25 cellular contexts compared by ENCODE assay signal in genomic region chr5:122173484-122174191, GRCh38. TPM values are rescaled to one million over a fixed set of nuclear protein-coding genes. Genes with fewer than 3 reads are reported as not detected.
DNase-seq lines count a peak whose midpoint lies in the region; ATAC-seq, FAIRE-seq and TF ChIP-seq lines count a peak whose summit lies in the region.
"Had no signal": no experiment of that assay in that cellular context is flagged by ENCODE, and none has a peak within 500 bp of the region (broad histone marks: within the 10 kb centered on the region; RNA-seq: fewer than 3 reads in every experiment).

No MANE protein-coding gene starts in this region.

- H3K4me1 ChIP-seq in breast epithelium = no peaks in the 10 kb centered on the region
- peaks cover 12 to 39% of the 10 kb centered on the region in 2 experiments for H3K4me1 ChIP-seq in SK-N-SH (ENCODE audit: control insufficient read depth in 1 of 2, insufficient read depth in 2 of 2, low read depth in 1 of 2, low read length in 1 of 2)
- no peaks in the 10 kb centered on the region for H3K4me1 ChIP-seq in endothelial cell of umbilical vein (ENCODE audit: control insufficient read depth, extremely low read depth, insufficient read depth, low read length)
- H3K4me1 ChIP-seq in subcutaneous abdominal adipose tissue (ENCODE audit: control insufficient read depth in 5 of 5, insufficient read depth in 5 of 5, low read length in 5 of 5) = no peaks in the 10 kb centered on the region
- H3K4me1 ChIP-seq in vagina = no peaks in the 10 kb centered on the region
- H3K4me1 ChIP-seq: body of pancreas, upper lobe of right lung had no signal

- no peak overlapping the region for H3K4me3 Mint-ChIP-seq in MCF 10A (ENCODE audit: unreplicated experiment)
- H3K4me3 Mint-ChIP-seq: activated B cell treated with CpG ODN at 0.5 μM for 24 hours; activated naive CD8-positive, alpha-beta T cell treated with anti-CD3 and anti-CD28 coated beads for 36 hours; B cell; effector memory CD8-positive, alpha-beta T cell; natural killer cell treated with Interleukin-12 subunit alpha and Interleukin-12 subunit beta and Interleukin-15 and Interleukin-18, amount 100 ng/mL, for 72 hours had no signal

- 95% methylated on average over 4 of the region's 4 CpGs for WGBS in SK-N-SH (ENCODE audit: low lambda C conversion rate)

- H3K9me3 ChIP-seq in breast epithelium = no peaks in the 10 kb centered on the region
- no peaks in the 10 kb centered on the region for H3K9me3 ChIP-seq in SK-N-SH
- no peaks in the 10 kb centered on the region for H3K9me3 ChIP-seq in endothelial cell of umbilical vein (replicated peaks; ENCODE audit: control insufficient read depth, insufficient read depth, low read length)
- H3K9me3 ChIP-seq in subcutaneous abdominal adipose tissue (ENCODE audit: control insufficient read depth in 5 of 5, low read length in 5 of 5) = no peaks in the 10 kb centered on the region
- H3K9me3 ChIP-seq in vagina = no peaks in the 10 kb centered on the region
- H3K9me3 ChIP-seq: body of pancreas, esophagus muscularis mucosa, upper lobe of right lung had no signal

- no peaks in the 10 kb centered on the region for H3K9me3 Mint-ChIP-seq in MCF 10A (ENCODE audit: unreplicated experiment)
- H3K9me3 Mint-ChIP-seq: activated B cell treated with CpG ODN at 0.5 μM for 24 hours; activated T-helper 2 cell treated with anti-CD3 and anti-CD28 coated beads, Interferon-gamma antibody, Interleukin-2, Interleukin-4, amounts not matched to agents 10 μg/mL and 5 μg/mL and 100 μg/mL, durations not matched to agents 14 hours and 24 hours and 36 hours had no signal

- CTCF ChIA-PET in MCF 10A (lab: Yijun Ruan, JAX) = interaction anchor here (0.5 to 4.1 kb wide), 3 partner anchors 9 to 688 kb away, joined by 3 to 15 read pairs (median 4); no protein-coding TSS in a partner anchor
- CTCF ChIA-PET in SK-N-SH (lab: Yijun Ruan, JAX) = no interaction called here
- CTCF ChIA-PET in endothelial cell of umbilical vein (lab: Charles Lee) = interaction anchor here (0.7 to 1.6 kb wide), 2 partner anchors 9 to 22 kb away, joined by 3 read pairs; no protein-coding TSS in a partner anchor

- dilution Hi-C loops in endothelial cell of umbilical vein (cut with MboI; ENCODE audit: extremely low pct_ligation_motif_present, low sequenced_read_pairs) = no loop called here

- no peaks in the 10 kb centered on the region for H3K9me2 ChIP-seq in SK-N-SH

- TF ChIP-seq CTCF in breast epithelium (IDR thresholded peaks at IDR 0.05) = no peak
- TF ChIP-seq CTCF in MCF 10A (IDR thresholded peaks at IDR 0.05; ENCODE audit: unreplicated experiment) = no peak
- no peak for TF ChIP-seq CTCF in SK-N-SH (IDR thresholded peaks at IDR 0.05)
- no peak for TF ChIP-seq CTCF in endothelial cell of umbilical vein (IDR thresholded peaks at IDR 0.05; ENCODE audit: extremely low read depth in 1 of 2, insufficient read depth in 1 of 2, low read depth in 1 of 2, low read length in 2 of 2)
- no peak for TF ChIP-seq CTCF in vagina (IDR thresholded peaks at IDR 0.05)

- FAIRE-seq in endothelial cell of umbilical vein (lab: Jason Lieb, UNC) = no peak
- FAIRE-seq: A204.1, H54, islet of Langerhans had no signal

- H2AFZ ChIP-seq in SK-N-SH (ENCODE audit: low read depth) = peak overlapping the region; percentile 45; the same call in 1 of the 2 replicates
- peak overlapping the region; percentile 75 for H2AFZ ChIP-seq in endothelial cell of umbilical vein (ENCODE audit: low read depth, low read length)

- H3K27ac Mint-ChIP-seq in MCF 10A (ENCODE audit: low read depth, unreplicated experiment) = no peak overlapping the region
- H3K27ac Mint-ChIP-seq: activated B cell treated with CpG ODN at 0.5 μM for 24 hours; activated naive CD8-positive, alpha-beta T cell treated with anti-CD3 and anti-CD28 coated beads for 36 hours; activated T-helper 2 cell treated with anti-CD3 and anti-CD28 coated beads, Interferon-gamma antibody, Interleukin-2, Interleukin-4, amounts not matched to agents 10 μg/mL and 5 μg/mL and 100 μg/mL, durations not matched to agents 14 hours and 24 hours and 36 hours; B cell; effector memory CD8-positive, alpha-beta T cell; natural killer cell treated with Interleukin-12 subunit alpha and Interleukin-12 subunit beta and Interleukin-15 and Interleukin-18, amount 100 ng/mL, for 72 hours had no signal

- H3K4me3 ChIP-seq in breast epithelium = no peak overlapping the region
- H3K4me3 ChIP-seq in SK-N-SH (ENCODE audit: low read depth in 2 of 2, low read length in 1 of 2) = no peak overlapping the region
- no peak overlapping the region for H3K4me3 ChIP-seq in endothelial cell of umbilical vein (replicated peaks in 1 of 3; ENCODE audit: insufficient read depth in 1 of 3, low read depth in 1 of 3, low read length in 3 of 3)
- no peak overlapping the region for H3K4me3 ChIP-seq in subcutaneous abdominal adipose tissue (ENCODE audit: low read depth in 1 of 5, low read length in 5 of 5)
- no peak overlapping the region for H3K4me3 ChIP-seq in vagina
- H3K4me3 ChIP-seq: body of pancreas, esophagus muscularis mucosa, upper lobe of right lung had no signal

- H3K4me2 ChIP-seq in SK-N-SH (no peak overlapping the region), endothelial cell of umbilical vein (ENCODE audit: insufficient read depth, low read length) (no peak overlapping the region)

- TF ChIP-seq RAD21 in SK-N-SH (IDR thresholded peaks at IDR 0.05; ENCODE audit: low read length) = no peak

- no peaks in the 10 kb centered on the region for H3K9me1 ChIP-seq in endothelial cell of umbilical vein (replicated peaks; ENCODE audit: control insufficient read depth, extremely low read depth, insufficient read depth, low read length)

- H3K79me2 ChIP-seq in SK-N-SH (ENCODE audit: insufficient read depth) = no peaks in the 10 kb centered on the region
- H3K79me2 ChIP-seq in endothelial cell of umbilical vein (ENCODE audit: control insufficient read depth, insufficient read depth, low read length) = no peaks in the 10 kb centered on the region

- BruUV-seq in MCF 10A (replicated peaks; lab: Mats Ljungman, UMichigan) (no TSS peak), endothelial cell of umbilical vein (replicated peaks; lab: Mats Ljungman, UMichigan) (no TSS peak)

- intact Hi-C loops in breast epithelium (cut with DNase I; ENCODE audit: low total_unique reads) = no loop called here
- intact Hi-C loops in MCF 10A (cut with micrococcal nuclease) = no loop called here
- intact Hi-C loops in endothelial cell of umbilical vein (cut with micrococcal nuclease) = no loop called here
- intact Hi-C loops in vagina (cut with DNase I) = no loop called here

- ATAC-seq in GM21367 (IDR thresholded peaks at IDR 0.05; ENCODE audit: unreplicated experiment) = no peak
- ATAC-seq: body of pancreas; effector memory CD8-positive, alpha-beta T cell; natural killer cell treated with Interleukin-12 subunit alpha and Interleukin-12 subunit beta and Interleukin-15 and Interleukin-18, amount 100 ng/mL, for 72 hours; upper lobe of right lung had no signal

- H3K36me3 Mint-ChIP-seq in MCF 10A (ENCODE audit: insufficient read depth, unreplicated experiment) = no peaks in the 10 kb centered on the region
- H3K36me3 Mint-ChIP-seq: activated naive CD8-positive, alpha-beta T cell treated with anti-CD3 and anti-CD28 coated beads for 36 hours; natural killer cell treated with Interleukin-12 subunit alpha and Interleukin-12 subunit beta and Interleukin-15 and Interleukin-18, amount 100 ng/mL, for 72 hours had no signal

- H3K9ac ChIP-seq in SK-N-SH = no peak overlapping the region
- H3K9ac ChIP-seq in endothelial cell of umbilical vein (replicated peaks; ENCODE audit: extremely low read depth, insufficient read depth, low read length) = no peak overlapping the region
- H3K9ac ChIP-seq in subcutaneous abdominal adipose tissue (ENCODE audit: low read length in 5 of 5) = no peak overlapping the region

- peaks cover 14% of the 10 kb centered on the region for H3F3A ChIP-seq in SK-N-SH (replicated peaks; ENCODE audit: insufficient read depth)

- H3K36me3 ChIP-seq in breast epithelium (no peaks in the 10 kb centered on the region), SK-N-SH (replicated peaks in 1 of 2; ENCODE audit: control insufficient read depth in 1 of 2, insufficient read depth in 2 of 2, low read length in 1 of 2) (no peaks in the 10 kb centered on the region), endothelial cell of umbilical vein (ENCODE audit: control insufficient read depth in 2 of 2, extremely low read depth in 1 of 2, insufficient read depth in 2 of 2, low read length in 2 of 2) (no peaks in the 10 kb centered on the region), subcutaneous abdominal adipose tissue (ENCODE audit: control insufficient read depth in 5 of 5, insufficient read depth in 5 of 5, low read length in 5 of 5) (no peaks in the 10 kb centered on the region), vagina (no peaks in the 10 kb centered on the region)
- H3K36me3 ChIP-seq: esophagus muscularis mucosa, upper lobe of right lung had no signal

- no peak for TF ChIP-seq EP300 in SK-N-SH (IDR thresholded peaks at IDR 0.05; ENCODE audit: borderline replicate concordance in 1 of 2, low read depth in 1 of 2, low read length in 1 of 2)

- no peaks in the 10 kb centered on the region for H4K20me1 ChIP-seq in SK-N-SH (ENCODE audit: insufficient read depth)
- H4K20me1 ChIP-seq in endothelial cell of umbilical vein (replicated peaks; ENCODE audit: control insufficient read depth, extremely low read depth, insufficient read depth, low read length) = no peaks in the 10 kb centered on the region

- DNase-seq in breast epithelium (ENCODE audit: low spot score in 2 of 2) (no peak), MCF 10A (ENCODE audit: unreplicated experiment) (no peak), SK-N-SH (no peak), endothelial cell of umbilical vein (ENCODE audit: low read depth, low spot score) (no peak), vagina (ENCODE audit: extremely low spot score in 2 of 2) (no peak), activated gamma-delta T cell (lab: John Stamatoyannopoulos, UW) (no peak)
- DNase-seq: activated B cell treated with CpG ODN at 0.5 μM for 24 hours; activated CD4-positive, alpha-beta T cell treated with anti-CD3 and anti-CD28 coated beads, Interleukin-2, amount 50 U/mL, for 4 hours; activated CD8-positive, alpha-beta memory T cell treated with anti-CD3 and anti-CD28 coated beads, Interleukin-2, amount 50 U/mL, for 48 hours; activated naive CD8-positive, alpha-beta T cell treated with anti-CD3 and anti-CD28 coated beads for 36 hours; body of pancreas; effector memory CD8-positive, alpha-beta T cell; NCI-H1048; NCI-H187; NCI-H526 treated with DMSO at 0.1 percent for 48 hours; upper lobe of right lung had no signal

- no peaks in the 10 kb centered on the region for H3K27me3 Mint-ChIP-seq in MCF 10A (ENCODE audit: insufficient read depth, unreplicated experiment)
- H3K27me3 Mint-ChIP-seq: activated B cell treated with CpG ODN at 0.5 μM for 24 hours; activated naive CD8-positive, alpha-beta T cell treated with anti-CD3 and anti-CD28 coated beads for 36 hours; natural killer cell treated with Interleukin-12 subunit alpha and Interleukin-12 subunit beta and Interleukin-15 and Interleukin-18, amount 100 ng/mL, for 72 hours had no signal

- POLR2A ChIA-PET in MCF 10A (lab: Yijun Ruan, JAX) = interaction anchor here (0.9 to 2.1 kb wide), 3 partner anchors 8 to 10 kb away, joined by 3 to 15 read pairs (median 4); no protein-coding TSS in a partner anchor
- POLR2A ChIA-PET in SK-N-SH (lab: Yijun Ruan, JAX) = no interaction called here
- POLR2A ChIA-PET in endothelial cell of umbilical vein (lab: Charles Lee) = no interaction called here

- TF ChIP-seq POLR2A in breast epithelium (IDR thresholded peaks at IDR 0.05) (no peak), endothelial cell of umbilical vein (IDR thresholded peaks at IDR 0.05; ENCODE audit: low read depth, low read length) (no peak), vagina (IDR thresholded peaks at IDR 0.05) (no peak)

- H3K27ac ChIP-seq in breast epithelium (peak overlapping the region; percentile 17 to 81), SK-N-SH (ENCODE audit: low read depth in 2 of 2, low read length in 1 of 2) (peak overlapping the region; percentile 56 to 60; a peak in 3 of 4 replicates), endothelial cell of umbilical vein (ENCODE audit: insufficient read depth, low read depth, low read length) (no peak overlapping the region), subcutaneous abdominal adipose tissue (ENCODE audit: low read depth, low read length) (peak overlapping the region; percentile 52), vagina (no peak overlapping the region)
- H3K27ac ChIP-seq: body of pancreas, upper lobe of right lung had no signal

- H3K4me1 Mint-ChIP-seq in MCF 10A (ENCODE audit: insufficient read depth, unreplicated experiment) = peaks cover 6% of the 10 kb centered on the region
- H3K4me1 Mint-ChIP-seq: activated B cell treated with CpG ODN at 0.5 μM for 24 hours; activated naive CD8-positive, alpha-beta T cell treated with anti-CD3 and anti-CD28 coated beads for 36 hours; B cell had no signal

- H3K27me3 ChIP-seq in breast epithelium (no peaks in the 10 kb centered on the region), SK-N-SH (ENCODE audit: insufficient read depth) (no peaks in the 10 kb centered on the region), endothelial cell of umbilical vein (ENCODE audit: control insufficient read depth in 2 of 2, insufficient read depth in 2 of 2, low read length in 2 of 2) (no peaks in the 10 kb centered on the region), subcutaneous abdominal adipose tissue (ENCODE audit: control insufficient read depth in 5 of 5, insufficient read depth in 4 of 5, low read length in 5 of 5) (no peaks in the 10 kb centered on the region), vagina (no peaks in the 10 kb centered on the region)
- H3K27me3 ChIP-seq: body of pancreas, esophagus muscularis mucosa, upper lobe of right lung had no signal

RNA-seq across cellular contexts. Expression of gene ZNF474, which starts 44.3 kb away (rescaled TPM):
- total RNA-seq in breast epithelium = under 1 TPM; 0.33 to 0.48 (median 0.44) TPM
- total RNA-seq in MCF 10A (2022) = 0.25 and 0.56 TPM in 2 replicates
- 0.08 and 0.21 TPM in 2 replicates for polyA plus RNA-seq in SK-N-SH (2012; rRNA removed)
- polyA plus RNA-seq in SK-N-SH (2012; cell fraction: cytosol; rRNA removed) = 0.10 and 0.13 TPM in 2 replicates
- 0.31 and 0.58 TPM in 2 replicates for polyA plus RNA-seq in SK-N-SH (2012; cell fraction: nucleus; rRNA removed)
- 0.16 TPM in 1 of 2 replicates, not detected in the other for total RNA-seq in endothelial cell of umbilical vein
- 0.03 TPM in 2 replicates for polyA plus RNA-seq in endothelial cell of umbilical vein
- 0.03 and 0.04 TPM in 2 replicates for polyA plus RNA-seq in endothelial cell of umbilical vein (2011; cell fraction: cytosol; rRNA removed)
- polyA plus RNA-seq in endothelial cell of umbilical vein (2011; cell fraction: nucleus; rRNA removed) = 0.24 and 0.38 TPM in 2 replicates
- polyA plus RNA-seq in endothelial cell of umbilical vein (2012) = not detected in 2 replicates
- not detected in 2 replicates for polyA minus RNA-seq in endothelial cell of umbilical vein
- polyA minus RNA-seq in endothelial cell of umbilical vein (2011; cell fraction: cytosol; rRNA and poly(A)+ RNA removed) = not detected
- 0.29 and 0.63 TPM in 2 replicates for polyA minus RNA-seq in endothelial cell of umbilical vein (2011; cell fraction: nucleus; rRNA and poly(A)+ RNA removed)
- total RNA-seq in vagina = 0.49 TPM
- total RNA-seq: activated B cell treated with CpG ODN at 0.5 μM for 24 hours; activated T-helper 2 cell treated with anti-CD3 and anti-CD28 coated beads, Interferon-gamma antibody, Interleukin-2, Interleukin-4, amounts not matched to agents 10 μg/mL and 5 μg/mL and 100 μg/mL, durations not matched to agents 14 hours and 24 hours and 36 hours; B cell; body of pancreas; natural killer cell treated with Interleukin-12 subunit alpha and Interleukin-12 subunit beta and Interleukin-15 and Interleukin-18, amount 100 ng/mL, for 72 hours; upper lobe of right lung had no signal

Comparison
In these comparisons a context has a peak if more than half of its experiments do, and no peak if none do; other contexts are left out.
1. H3K27ac ChIP-seq: peak in breast epithelium (2 of 2), SK-N-SH (2 of 2) and subcutaneous abdominal adipose tissue (single experiment); none in endothelial cell of umbilical vein (single experiment) and vagina (single experiment).